ENCODE assay signal across 8 cellular contexts in genomic region chr9:133146746-133147411, GRCh38. TPM values are rescaled to one million over a fixed set of nuclear protein-coding genes. Genes with fewer than 3 reads are reported as not detected.
DNase-seq lines count a peak whose midpoint lies in the region; ATAC-seq and TF ChIP-seq lines count a peak whose summit lies in the region.

No MANE protein-coding gene starts in this region.

- intact Hi-C loops in left ventricle myocardium inferior (cut with micrococcal nuclease), result loop anchor here (10.0 kb wide), 1 partner anchor 112 kb away; the partner anchor contains the start of gene GTF3C5
- intact Hi-C loops in cardiac septum (cut with DNase I), result loop anchor here (1.0 to 5.0 kb wide), 3 partner anchors 44 to 115 kb away; partner anchors contain the start of gene GTF3C5
- intact Hi-C loops in vagina (cut with DNase I), result loop anchor here (10.0 kb wide), 1 partner anchor 112 kb away; the partner anchor contains the start of gene GTF3C5
- intact Hi-C loops in spleen (cut with DNase I; ENCODE audit: low total_unique reads), result loop anchor here (5.0 kb wide), 1 partner anchor 105 kb away; no protein-coding TSS in a partner anchor

- DNase-seq in left ventricle myocardium inferior, result no peak
- DNase-seq in cardiac septum (ENCODE audit: low spot score), result no peak
- no peak for DNase-seq in activated naive CD8-positive, alpha-beta T cell treated with anti-CD3 and anti-CD28 coated beads, Interleukin-2, amount 50 U/mL, for 24 hours
- no peak for DNase-seq in vagina (ENCODE audit: extremely low spot score in 2 of 2)
- DNase-seq in NCI-H2107 (lab: John Stamatoyannopoulos, UW), result no peak
- no peak for DNase-seq in spleen

- no peaks in the 10 kb centered on the region for H3K27me3 ChIP-seq in left ventricle myocardium inferior (ENCODE audit: low read depth)
- H3K27me3 ChIP-seq in mucosa of stomach (ENCODE audit: control insufficient read depth, insufficient read depth, low read length), result no peaks in the 10 kb centered on the region
- no peaks in the 10 kb centered on the region for H3K27me3 ChIP-seq in vagina
- no peaks in the 10 kb centered on the region for H3K27me3 ChIP-seq in spleen (replicated peaks in 1 of 7)

- H3K27ac Mint-ChIP-seq in activated naive CD8-positive, alpha-beta T cell treated with anti-CD3 and anti-CD28 coated beads, Interleukin-2, amount 50 U/mL, for 24 hours, result no peak overlapping the region

- H3K9ac ChIP-seq in mucosa of stomach (ENCODE audit: low read length), result peak overlapping the region; percentile 67

- peak overlapping the region; percentile 92 for H3K4me3 Mint-ChIP-seq in activated naive CD8-positive, alpha-beta T cell treated with anti-CD3 and anti-CD28 coated beads, Interleukin-2, amount 50 U/mL, for 24 hours

- H3K4me1 Mint-ChIP-seq in activated naive CD8-positive, alpha-beta T cell treated with anti-CD3 and anti-CD28 coated beads, Interleukin-2, amount 50 U/mL, for 24 hours, result peaks cover 57% of the 10 kb centered on the region

- TF ChIP-seq POLR2A in vagina (IDR thresholded peaks at IDR 0.05) (no peak), spleen (IDR thresholded peaks at IDR 0.05) (no peak)

- H3K4me3 ChIP-seq in left ventricle myocardium inferior (no peak overlapping the region), mucosa of stomach (ENCODE audit: low read length) (no peak overlapping the region), vagina (peak overlapping the region in 1 of 2 donors; percentile 80), spleen (peak overlapping the region in 1 of 8 donors; percentile 90)

- WGBS in spleen, 5 donors, result 67 to 76% (median 72%) methylated on average over 6 to 7 of the region's 7 CpGs

- peaks cover 62% of the 10 kb centered on the region for H3K4me1 ChIP-seq in left ventricle myocardium inferior
- H3K4me1 ChIP-seq in mucosa of stomach (ENCODE audit: control insufficient read depth, insufficient read depth, low read length), result peaks cover 49% of the 10 kb centered on the region
- H3K4me1 ChIP-seq in vagina, result peaks cover 67% of the 10 kb centered on the region
- H3K4me1 ChIP-seq in spleen, result peaks cover 31 to 73% (median 61%) of the 10 kb centered on the region in 6 donors

- no peaks in the 10 kb centered on the region for H3K36me3 ChIP-seq in left ventricle myocardium inferior
- H3K36me3 ChIP-seq in mucosa of stomach (ENCODE audit: control insufficient read depth, insufficient read depth, low read length), result no peaks in the 10 kb centered on the region
- H3K36me3 ChIP-seq in vagina, result no peaks in the 10 kb centered on the region
- no peaks in the 10 kb centered on the region for H3K36me3 ChIP-seq in spleen

- TF ChIP-seq CTCF in left ventricle myocardium inferior (IDR thresholded peaks at IDR 0.05; ENCODE audit: borderline replicate concordance) (no peak), vagina (IDR thresholded peaks at IDR 0.05) (no peak), spleen (IDR thresholded peaks at IDR 0.05 in 8 of 11, conservative IDR thresholded peaks at IDR 0.05 in 3 of 11) (no peak)

- H3K9me3 ChIP-seq in left ventricle myocardium inferior (replicated peaks) (no peaks in the 10 kb centered on the region), mucosa of stomach (ENCODE audit: control insufficient read depth, low read length) (no peaks in the 10 kb centered on the region), vagina (no peaks in the 10 kb centered on the region), spleen (no peaks in the 10 kb centered on the region)

- H3K36me3 Mint-ChIP-seq in activated naive CD8-positive, alpha-beta T cell treated with anti-CD3 and anti-CD28 coated beads, Interleukin-2, amount 50 U/mL, for 24 hours (ENCODE audit: low read depth), result no peaks in the 10 kb centered on the region

- no peaks in the 10 kb centered on the region for H3K9me3 Mint-ChIP-seq in activated naive CD8-positive, alpha-beta T cell treated with anti-CD3 and anti-CD28 coated beads, Interleukin-2, amount 50 U/mL, for 24 hours

- no peak for ATAC-seq in activated naive CD8-positive, alpha-beta T cell treated with anti-CD3 and anti-CD28 coated beads, Interleukin-2, amount 50 U/mL, for 24 hours
- ATAC-seq in activated CD4-positive, CD25-positive, alpha-beta regulatory T cell treated with anti-CD3 and anti-CD28 coated beads, Interleukin-2, amount 50 U/mL, for 24 hours, result no peak

- H3K27ac ChIP-seq in left ventricle myocardium inferior (replicated peaks), result peak overlapping the region; percentile 87
- H3K27ac ChIP-seq in vagina, result peak overlapping the region; percentile 93
- H3K27ac ChIP-seq in spleen, result peak overlapping the region in 2 of 8 donors; percentile 87 to 93

- H3K27me3 Mint-ChIP-seq in activated naive CD8-positive, alpha-beta T cell treated with anti-CD3 and anti-CD28 coated beads, Interleukin-2, amount 50 U/mL, for 24 hours, result no peaks in the 10 kb centered on the region

RNA-seq across cellular contexts. Expression of gene GBGT1, which starts 16.8 kb away (rescaled TPM):
- 6.3 TPM for total RNA-seq in left ventricle myocardium inferior
- total RNA-seq in cardiac septum, result 4.6 TPM
- 27.0 TPM for total RNA-seq in vagina
- 10 to 100 TPM; 16.8 to 52.8 (median 31.2) TPM for total RNA-seq in spleen
- 10 to 100 TPM in 2 of 3 donors, 1 to 10 TPM in 1; 9.2 to 14.1 (median 10.7) TPM for polyA plus RNA-seq in spleen

RNA-seq across cellular contexts. Expression of gene RALGDS, which starts 25.8 kb away (rescaled TPM):
- total RNA-seq in left ventricle myocardium inferior (24.6 TPM), cardiac septum (23.9 TPM), vagina (85.0 TPM), spleen (10 to 100 TPM; 50.6 to 74.3 (median 60.3) TPM)
- polyA plus RNA-seq in spleen, result 10 to 100 TPM; 21.3 to 40.1 (median 27.2) TPM
